ENCODE assay signal across 16 cellular contexts in the genomic region with DNA sequence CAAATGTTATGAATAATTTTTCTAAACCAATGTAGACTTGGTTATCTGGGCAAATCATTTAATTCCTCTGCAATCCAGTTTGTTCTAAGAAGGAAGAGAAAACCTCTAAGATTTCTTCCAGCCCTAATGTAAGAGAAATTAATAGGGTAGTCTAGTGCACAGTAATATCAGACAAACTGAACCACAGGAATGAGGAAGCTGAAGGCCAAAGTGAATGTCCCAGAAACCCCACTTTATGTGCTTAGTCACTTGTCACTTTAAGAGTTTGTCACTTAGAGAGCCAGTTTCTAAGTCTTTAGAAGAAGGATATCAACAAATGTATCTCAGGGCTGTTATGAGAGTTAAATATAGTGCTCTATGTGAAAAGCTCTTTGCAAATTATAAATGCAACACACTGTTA.
DNase-seq lines count a peak whose midpoint lies in the region; ATAC-seq and TF ChIP-seq lines count a peak whose summit lies in the region.
"Had no signal": no experiment of that assay in that cellular context is flagged by ENCODE, and none has a peak within 500 bp of the region (broad histone marks: within the 10 kb centered on the region; RNA-seq: fewer than 3 reads in every experiment).

No MANE protein-coding gene starts in this region.

- TF ChIP-seq EP300 in SK-N-SH (IDR thresholded peaks at IDR 0.05; ENCODE audit: borderline replicate concordance in 1 of 2, low read depth in 1 of 2, low read length in 1 of 2), result no peak

- TF ChIP-seq CTCF in SK-N-SH (IDR thresholded peaks at IDR 0.05), result no peak

- no peak overlapping the region for H3K4me3 ChIP-seq in SK-N-SH (ENCODE audit: low read depth in 2 of 2, low read length in 1 of 2)
- H3K4me3 ChIP-seq: ovary had no signal

- CTCF ChIA-PET in SK-N-SH (lab: Yijun Ruan, JAX), result interaction anchor here (1.2 kb wide), 1 partner anchor 14 kb away, joined by 3 read pairs; no protein-coding TSS in a partner anchor

- H3K4me1 ChIP-seq in SK-N-SH (ENCODE audit: control insufficient read depth in 1 of 2, insufficient read depth in 2 of 2, low read depth in 1 of 2, low read length in 1 of 2), result peaks cover 3 to 10% of the 10 kb centered on the region in 2 experiments; a peak in 2 of 4 replicates

- H3K9me3 ChIP-seq in SK-N-SH, result no peaks in the 10 kb centered on the region
- H3K9me3 ChIP-seq: ovary had no signal

- H2AFZ ChIP-seq in SK-N-SH (ENCODE audit: low read depth), result no peak overlapping the region

- H4K20me1 ChIP-seq in SK-N-SH (ENCODE audit: insufficient read depth), result no peaks in the 10 kb centered on the region

- peaks cover 3% of the 10 kb centered on the region for H3F3A ChIP-seq in SK-N-SH (replicated peaks; ENCODE audit: insufficient read depth)

- H3K9me2 ChIP-seq in SK-N-SH, result no peaks in the 10 kb centered on the region

- DNase-seq in EH (ENCODE audit: low read depth) (peak; percentile 73), SK-N-SH (no peak), HPDE6-E6E7 (ENCODE audit: extremely low spot score) (no peak), NCI-H1105 treated with DMSO at 0.1 percent for 48 hours (lab: John Stamatoyannopoulos, UW) (no peak)
- DNase-seq in activated CD8-positive, alpha-beta memory T cell treated with anti-CD3 and anti-CD28 coated beads for 24 hours, result no peak
- DNase-seq: ACHN; activated T-cell treated with anti-CD3 and anti-CD28 coated beads, Interleukin-2, amount 50 U/mL, for 1 hour; GF-D8; H9; NCI-H526; ovary; T-helper 9 cell; trophoblast cell had no signal

- no peaks in the 10 kb centered on the region for H3K79me2 ChIP-seq in SK-N-SH (ENCODE audit: insufficient read depth)

- no peaks in the 10 kb centered on the region for H3K36me3 ChIP-seq in SK-N-SH (replicated peaks in 1 of 2; ENCODE audit: control insufficient read depth in 1 of 2, insufficient read depth in 2 of 2, low read length in 1 of 2)
- H3K36me3 ChIP-seq: ovary had no signal

- H3K27me3 ChIP-seq in SK-N-SH (ENCODE audit: insufficient read depth), result no peaks in the 10 kb centered on the region
- H3K27me3 ChIP-seq: ovary had no signal

- peak overlapping the region in 1 of 2 experiments; percentile 5; a peak in 1 of 4 replicates for H3K27ac ChIP-seq in SK-N-SH (ENCODE audit: low read depth in 2 of 2, low read length in 1 of 2)
- H3K27ac ChIP-seq: ovary had no signal

- H3K9ac ChIP-seq in SK-N-SH, result no peak overlapping the region

- peak; percentile 92 for ATAC-seq in GM21360 (IDR thresholded peaks at IDR 0.05; ENCODE audit: unreplicated experiment)
- ATAC-seq in HG03280 (IDR thresholded peaks at IDR 0.05; ENCODE audit: unreplicated experiment), result peak; percentile 53
- ATAC-seq in HG02970 (IDR thresholded peaks at IDR 0.05; ENCODE audit: low FRiP score, unreplicated experiment), result no peak

- POLR2A ChIA-PET in SK-N-SH (lab: Yijun Ruan, JAX), result no interaction called here

- H3K4me2 ChIP-seq in SK-N-SH, result no peak overlapping the region

- TF ChIP-seq RAD21 in SK-N-SH (IDR thresholded peaks at IDR 0.05; ENCODE audit: low read length), result no peak

TF ChIP-seq in SK-N-SH, 30 proteins besides CTCF, POLR2A, EP300 and RAD21:
- TF ChIP-seq ELF1 (IDR thresholded peaks at IDR 0.05) (0 out of 2 replicates have a peak, but pooled peaks have one; percentile 19), RCOR1 (IDR thresholded peaks at IDR 0.05; ENCODE audit: low read length) (no peak)
- TF ChIP-seq, protein P1, sequence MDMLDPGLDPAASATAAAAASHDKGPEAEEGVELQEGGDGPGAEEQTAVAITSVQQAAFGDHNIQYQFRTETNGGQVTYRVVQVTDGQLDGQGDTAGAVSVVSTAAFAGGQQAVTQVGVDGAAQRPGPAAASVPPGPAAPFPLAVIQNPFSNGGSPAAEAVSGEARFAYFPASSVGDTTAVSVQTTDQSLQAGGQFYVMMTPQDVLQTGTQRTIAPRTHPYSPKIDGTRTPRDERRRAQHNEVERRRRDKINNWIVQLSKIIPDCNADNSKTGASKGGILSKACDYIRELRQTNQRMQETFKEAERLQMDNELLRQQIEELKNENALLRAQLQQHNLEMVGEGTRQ (IDR thresholded peaks at IDR 0.05; ENCODE audit: borderline replicate concordance, low read depth, low read length), result no peak
